ENCODE assay signal across 1 cellular context in genomic region chr1:51799372-51799771, GRCh38.
TF ChIP-seq lines count a peak whose summit lies in the region.

No MANE protein-coding gene starts in this region.

TF ChIP-seq in GM12878, 131 proteins besides CTCF, POLR2A, EP300 and RAD21 (continued from another document):
- TF ChIP-seq, protein P1, sequence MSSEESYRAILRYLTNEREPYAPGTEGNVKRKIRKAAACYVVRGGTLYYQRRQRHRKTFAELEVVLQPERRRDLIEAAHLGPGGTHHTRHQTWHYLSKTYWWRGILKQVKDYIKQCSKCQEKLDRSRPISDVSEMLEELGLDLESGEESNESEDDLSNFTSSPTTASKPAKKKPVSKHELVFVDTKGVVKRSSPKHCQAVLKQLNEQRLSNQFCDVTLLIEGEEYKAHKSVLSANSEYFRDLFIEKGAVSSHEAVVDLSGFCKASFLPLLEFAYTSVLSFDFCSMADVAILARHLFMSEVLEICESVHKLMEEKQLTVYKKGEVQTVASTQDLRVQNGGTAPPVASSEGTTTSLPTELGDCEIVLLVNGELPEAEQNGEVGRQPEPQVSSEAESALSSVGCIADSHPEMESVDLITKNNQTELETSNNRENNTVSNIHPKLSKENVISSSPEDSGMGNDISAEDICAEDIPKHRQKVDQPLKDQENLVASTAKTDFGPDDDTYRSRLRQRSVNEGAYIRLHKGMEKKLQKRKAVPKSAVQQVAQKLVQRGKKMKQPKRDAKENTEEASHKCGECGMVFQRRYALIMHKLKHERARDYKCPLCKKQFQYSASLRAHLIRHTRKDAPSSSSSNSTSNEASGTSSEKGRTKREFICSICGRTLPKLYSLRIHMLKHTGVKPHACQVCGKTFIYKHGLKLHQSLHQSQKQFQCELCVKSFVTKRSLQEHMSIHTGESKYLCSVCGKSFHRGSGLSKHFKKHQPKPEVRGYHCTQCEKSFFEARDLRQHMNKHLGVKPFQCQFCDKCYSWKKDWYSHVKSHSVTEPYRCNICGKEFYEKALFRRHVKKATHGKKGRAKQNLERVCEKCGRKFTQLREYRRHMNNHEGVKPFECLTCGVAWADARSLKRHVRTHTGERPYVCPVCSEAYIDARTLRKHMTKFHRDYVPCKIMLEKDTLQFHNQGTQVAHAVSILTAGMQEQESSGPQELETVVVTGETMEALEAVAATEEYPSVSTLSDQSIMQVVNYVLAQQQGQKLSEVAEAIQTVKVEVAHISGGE (CRISPR knock-in tag; IDR thresholded peaks at IDR 0.05): no peak
- TF ChIP-seq, protein P2, sequence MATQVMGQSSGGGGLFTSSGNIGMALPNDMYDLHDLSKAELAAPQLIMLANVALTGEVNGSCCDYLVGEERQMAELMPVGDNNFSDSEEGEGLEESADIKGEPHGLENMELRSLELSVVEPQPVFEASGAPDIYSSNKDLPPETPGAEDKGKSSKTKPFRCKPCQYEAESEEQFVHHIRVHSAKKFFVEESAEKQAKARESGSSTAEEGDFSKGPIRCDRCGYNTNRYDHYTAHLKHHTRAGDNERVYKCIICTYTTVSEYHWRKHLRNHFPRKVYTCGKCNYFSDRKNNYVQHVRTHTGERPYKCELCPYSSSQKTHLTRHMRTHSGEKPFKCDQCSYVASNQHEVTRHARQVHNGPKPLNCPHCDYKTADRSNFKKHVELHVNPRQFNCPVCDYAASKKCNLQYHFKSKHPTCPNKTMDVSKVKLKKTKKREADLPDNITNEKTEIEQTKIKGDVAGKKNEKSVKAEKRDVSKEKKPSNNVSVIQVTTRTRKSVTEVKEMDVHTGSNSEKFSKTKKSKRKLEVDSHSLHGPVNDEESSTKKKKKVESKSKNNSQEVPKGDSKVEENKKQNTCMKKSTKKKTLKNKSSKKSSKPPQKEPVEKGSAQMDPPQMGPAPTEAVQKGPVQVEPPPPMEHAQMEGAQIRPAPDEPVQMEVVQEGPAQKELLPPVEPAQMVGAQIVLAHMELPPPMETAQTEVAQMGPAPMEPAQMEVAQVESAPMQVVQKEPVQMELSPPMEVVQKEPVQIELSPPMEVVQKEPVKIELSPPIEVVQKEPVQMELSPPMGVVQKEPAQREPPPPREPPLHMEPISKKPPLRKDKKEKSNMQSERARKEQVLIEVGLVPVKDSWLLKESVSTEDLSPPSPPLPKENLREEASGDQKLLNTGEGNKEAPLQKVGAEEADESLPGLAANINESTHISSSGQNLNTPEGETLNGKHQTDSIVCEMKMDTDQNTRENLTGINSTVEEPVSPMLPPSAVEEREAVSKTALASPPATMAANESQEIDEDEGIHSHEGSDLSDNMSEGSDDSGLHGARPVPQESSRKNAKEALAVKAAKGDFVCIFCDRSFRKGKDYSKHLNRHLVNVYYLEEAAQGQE (IDR thresholded peaks at IDR 0.05; ENCODE audit: low read depth, low read length): no peak
- 0 out of 2 replicates have a peak, but pooled peaks have one; percentile 12 for TF ChIP-seq CREM (IDR thresholded peaks at IDR 0.05; ENCODE audit: low read depth)
- TF ChIP-seq NR2F1 (conservative IDR thresholded peaks at IDR 0.05): no peak
- peak in 1 of 2 experiments; percentile 25; a peak in 1 of 4 replicates for TF ChIP-seq BHLHE40 (IDR thresholded peaks at IDR 0.05; ENCODE audit: borderline replicate concordance in 1 of 2, low read depth in 2 of 2, low read length in 1 of 2)
- TF ChIP-seq, protein P3, sequence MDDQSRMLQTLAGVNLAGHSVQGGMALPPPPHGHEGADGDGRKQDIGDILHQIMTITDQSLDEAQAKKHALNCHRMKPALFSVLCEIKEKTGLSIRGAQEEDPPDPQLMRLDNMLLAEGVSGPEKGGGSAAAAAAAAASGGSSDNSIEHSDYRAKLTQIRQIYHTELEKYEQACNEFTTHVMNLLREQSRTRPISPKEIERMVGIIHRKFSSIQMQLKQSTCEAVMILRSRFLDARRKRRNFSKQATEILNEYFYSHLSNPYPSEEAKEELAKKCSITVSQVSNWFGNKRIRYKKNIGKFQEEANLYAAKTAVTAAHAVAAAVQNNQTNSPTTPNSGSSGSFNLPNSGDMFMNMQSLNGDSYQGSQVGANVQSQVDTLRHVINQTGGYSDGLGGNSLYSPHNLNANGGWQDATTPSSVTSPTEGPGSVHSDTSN (IDR thresholded peaks at IDR 0.05; ENCODE audit: insufficient replicate concordance, low read depth, low read length): no peak
- no peak for TF ChIP-seq BCLAF1 (IDR thresholded peaks at IDR 0.05)
- no peak for TF ChIP-seq NFYA (IDR thresholded peaks at IDR 0.05; ENCODE audit: borderline replicate concordance, low read depth, low read length)
- peak; percentile 35 for TF ChIP-seq JUNB (IDR thresholded peaks at IDR 0.05)
- TF ChIP-seq RUNX3 (IDR thresholded peaks at IDR 0.05; ENCODE audit: low read length): peak; percentile 23; the same call in 1 of the 2 replicates
- TF ChIP-seq CEBPZ (IDR thresholded peaks at IDR 0.05; ENCODE audit: low read depth, low read length): no peak
- TF ChIP-seq MTA3 (IDR thresholded peaks at IDR 0.05; ENCODE audit: borderline replicate concordance, low read length): no peak
- TF ChIP-seq, protein P4, sequence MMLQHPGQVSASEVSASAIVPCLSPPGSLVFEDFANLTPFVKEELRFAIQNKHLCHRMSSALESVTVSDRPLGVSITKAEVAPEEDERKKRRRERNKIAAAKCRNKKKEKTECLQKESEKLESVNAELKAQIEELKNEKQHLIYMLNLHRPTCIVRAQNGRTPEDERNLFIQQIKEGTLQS (IDR thresholded peaks at IDR 0.05; ENCODE audit: borderline replicate concordance, extremely low read depth, low read depth, low read length): no peak
- TF ChIP-seq LARP7 (IDR thresholded peaks at IDR 0.05): no peak
- no peak for TF ChIP-seq BRCA1 (IDR thresholded peaks at IDR 0.05; ENCODE audit: low read depth, low read length)
- no peak for TF ChIP-seq ZNF24 (IDR thresholded peaks at IDR 0.05)
- no peak for TF ChIP-seq NFIC (IDR thresholded peaks at IDR 0.05; ENCODE audit: low read depth, low read length)
- TF ChIP-seq MEF2A (IDR thresholded peaks at IDR 0.05; ENCODE audit: insufficient read depth, low read depth, low read length): peak; percentile 78
- TF ChIP-seq SUPT20H (IDR thresholded peaks at IDR 0.05; ENCODE audit: borderline replicate concordance, control insufficient read depth, low read depth, low read length): no peak
- no peak for TF ChIP-seq PML (IDR thresholded peaks at IDR 0.05; ENCODE audit: low read length)
- TF ChIP-seq EED (IDR thresholded peaks at IDR 0.05; ENCODE audit: low read depth): no peak
TF ChIP-seq in GM12878: peak in this region for 6.
